Comparison of ENCODE assay signal across 8 cellular contexts in the genomic region with DNA sequence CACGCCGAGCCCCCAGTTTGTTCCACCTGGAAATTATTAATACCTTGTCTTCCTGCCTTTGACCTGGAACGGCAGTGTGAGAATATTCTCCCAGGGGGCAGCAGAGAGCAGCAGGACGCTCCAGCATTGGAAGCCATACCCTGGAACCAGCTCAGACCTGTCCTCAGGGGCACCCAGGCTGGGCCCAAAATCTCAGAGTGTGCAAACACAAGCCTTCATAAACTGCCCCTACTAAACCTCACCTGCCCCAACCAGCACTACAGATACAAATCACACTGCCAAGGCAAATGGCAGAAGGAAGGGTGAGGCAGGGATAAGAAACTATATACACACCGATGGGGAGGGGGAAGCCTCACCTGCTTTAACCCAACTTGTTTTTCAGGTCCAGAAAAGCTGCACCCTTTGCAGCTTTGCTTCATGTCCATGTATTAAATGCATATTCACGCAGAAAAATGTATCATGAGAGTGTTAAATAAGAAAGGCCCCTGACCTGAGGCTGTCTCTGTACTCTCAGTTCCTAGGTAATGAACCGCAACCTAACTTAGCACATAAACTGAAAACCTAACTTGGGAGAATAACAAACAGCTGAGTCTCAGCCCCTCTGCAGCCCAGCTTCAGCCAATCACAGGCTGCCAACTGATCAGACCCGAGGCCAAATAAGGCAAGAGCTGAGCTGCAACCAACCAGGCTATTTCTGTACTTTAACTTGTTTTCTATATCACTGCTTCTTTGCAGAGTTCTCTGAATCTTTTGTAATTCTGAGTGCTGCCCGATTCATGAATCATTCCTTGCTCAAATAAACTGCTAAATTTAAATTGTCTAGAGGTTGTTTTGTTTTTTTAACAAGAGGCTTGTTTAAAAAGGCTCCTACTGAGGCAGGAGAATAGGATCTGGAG.
A peak's percentile ranks its signal among the peaks of the same experiment; 100 is the strongest.
DNase-seq lines count a peak whose midpoint lies in the region; ATAC-seq and TF ChIP-seq lines count a peak whose summit lies in the region.

No MANE protein-coding gene starts in this region.

- no peak overlapping the region for H3K4me3 ChIP-seq in cardiac fibroblast (replicated peaks in 1 of 2; ENCODE audit: low read depth in 2 of 2, low read length in 2 of 2)
- H3K4me3 ChIP-seq in lower leg skin (ENCODE audit: low read depth, poor library complexity, severe bottlenecking): no peak overlapping the region

- WGBS in lower leg skin, 2 donors: 37 to 38% methylated on average over 9 of the region's 9 CpGs

- no peak for TF ChIP-seq POLR2A in lower leg skin (IDR thresholded peaks at IDR 0.05)

- DNase-seq in ACHN (peak; percentile 62), NCI-H1930 (lab: John Stamatoyannopoulos, UW) (peak; percentile 13 to 65), cardiac fibroblast (ENCODE audit: low read depth in 2 of 2) (peak; percentile 56 to 67), lower leg skin (ENCODE audit: low spot score in 2 of 2) (peak; percentile 57 to 92)
- peak; percentile 27 to 35 for DNase-seq in stimulated activated CD8-positive, alpha-beta memory T cell treated with anti-CD3 and anti-CD28 coated beads, Interleukin-15, amount 100 ng/mL, for 48 hours (ENCODE audit: low read depth in 2 of 2)

- in situ Hi-C loops in ACHN (cut with HindIII; ENCODE audit: low pct_ligation_motif_present, low pct_unique_long_range_greater_than_20kb, low sequenced_read_pairs): no loop called here

- ATAC-seq in GM18511 (IDR thresholded peaks at IDR 0.05; ENCODE audit: unreplicated experiment) (peak; percentile 85), HG02973 (IDR thresholded peaks at IDR 0.05; ENCODE audit: unreplicated experiment) (peak; percentile 87)

- peak overlapping the region; percentile 69 for H3K27ac ChIP-seq in VCaP

- TF ChIP-seq CTCF in VCaP (conservative IDR thresholded peaks at IDR 0.05) (peak; percentile 86), cardiac fibroblast (IDR thresholded peaks at IDR 0.05; ENCODE audit: low read depth, low read length) (peak; percentile 88), lower leg skin (IDR thresholded peaks at IDR 0.05) (peak in 1 of 3 donors; percentile 35)

- intact Hi-C loops in lower leg skin (cut with DNase I; ENCODE audit: low total_unique reads): loop anchor here (5.0 kb wide), 1 partner anchor 165 kb away; no protein-coding TSS in a partner anchor
